ENCODE assay signal across 8 cellular contexts in genomic region chr2:156320491-156320896, GRCh38. TPM values are rescaled to one million over a fixed set of nuclear protein-coding genes. Genes with fewer than 3 reads are reported as not detected.
A peak's percentile ranks its signal among the peaks of the same experiment; 100 is the strongest.
DNase-seq lines count a peak whose midpoint lies in the region; ATAC-seq, FAIRE-seq and TF ChIP-seq lines count a peak whose summit lies in the region.

No MANE protein-coding gene starts in this region.

- ATAC-seq in HG03039 (IDR thresholded peaks at IDR 0.05; ENCODE audit: unreplicated experiment), result no peak
- no peak for ATAC-seq in HG03457 (IDR thresholded peaks at IDR 0.05; ENCODE audit: unreplicated experiment)

- H4K20me1 ChIP-seq in GM23248 (ENCODE audit: insufficient read depth) (no peaks in the 10 kb centered on the region), astrocyte (ENCODE audit: insufficient read depth, low read length) (no peaks in the 10 kb centered on the region)

- no peak for TF ChIP-seq CTCF in astrocyte (IDR thresholded peaks at IDR 0.05; ENCODE audit: insufficient read depth, low read depth, low read length)

- WGBS in GM23248 (ENCODE audit: low coverage in 1 of 2, low lambda C conversion rate in 2 of 2, missing lambda C conversion rate in 2 of 2), 2 experiments, result 6 to 9% methylated on average over 23 to 28 of the region's 28 CpGs
- whole genome bisulfite sequencing in small intestine, 3 donors, result 1 to 3% (median 3%) methylated on average over 28 of the region's 28 CpGs

- H3K27ac ChIP-seq in GM23248 (no peak overlapping the region), astrocyte (ENCODE audit: low read depth, low read length) (no peak overlapping the region), iPS-20b (ENCODE audit: low read length) (no peak overlapping the region), small intestine (ENCODE audit: low read depth in 1 of 2, low read length in 1 of 2) (peak overlapping the region; percentile 47 to 64)

- peak; percentile 53 for DNase-seq in GM23248
- peak; percentile 36 for DNase-seq in astrocyte (ENCODE audit: low read depth)
- DNase-seq in small intestine, result no peak
- DNase-seq in mesenteric fat pad (ENCODE audit: low spot score), result no peak
- no peak for DNase-seq in A172 (ENCODE audit: low spot score)

- H3K9me3 Mint-ChIP-seq in astrocyte (ENCODE audit: unreplicated experiment), result peaks cover 3% of the 10 kb centered on the region

- peak overlapping the region; percentile 72 for H3K4me2 ChIP-seq in GM23248 (ENCODE audit: unreplicated experiment)
- peak overlapping the region; percentile 82 for H3K4me2 ChIP-seq in astrocyte (ENCODE audit: low read length)

- H3K36me3 Mint-ChIP-seq in astrocyte (ENCODE audit: low read depth, unreplicated experiment), result no peaks in the 10 kb centered on the region

- H3K4me3 Mint-ChIP-seq in astrocyte (ENCODE audit: unreplicated experiment), result no peak overlapping the region

- peaks cover 3% of the 10 kb centered on the region for H3K27me3 Mint-ChIP-seq in astrocyte (ENCODE audit: low read depth, unreplicated experiment)

- in situ Hi-C loops in GM23248 (cut with MboI), result loop anchor here (10.0 kb wide), 1 partner anchor 254 kb away; no protein-coding TSS in a partner anchor

- H3K27ac Mint-ChIP-seq in astrocyte (ENCODE audit: unreplicated experiment), result no peak overlapping the region

- H3K4me1 Mint-ChIP-seq in astrocyte (ENCODE audit: low read depth, unreplicated experiment), result no peaks in the 10 kb centered on the region

- H3K9ac ChIP-seq in GM23248 (no peak overlapping the region), astrocyte (ENCODE audit: low read length) (no peak overlapping the region), iPS-20b (ENCODE audit: low read depth, low read length) (no peak overlapping the region)

- no peaks in the 10 kb centered on the region; the same call in 1 of the 2 replicates for H3K4me1 ChIP-seq in GM23248 (ENCODE audit: insufficient read depth)
- H3K4me1 ChIP-seq in astrocyte (ENCODE audit: insufficient read depth, low read length), result peaks cover 22% of the 10 kb centered on the region
- peaks cover 13% of the 10 kb centered on the region; the same call in 1 of the 2 replicates for H3K4me1 ChIP-seq in iPS-20b (ENCODE audit: insufficient read depth, low read length)
- H3K4me1 ChIP-seq in small intestine (ENCODE audit: control insufficient read depth in 2 of 2, insufficient read depth in 1 of 2, low read depth in 1 of 2, low read length in 1 of 2), result peaks cover 0 to 4% of the 10 kb centered on the region in 2 donors

- H3K9me2 ChIP-seq in GM23248 (ENCODE audit: insufficient read depth), result no peaks in the 10 kb centered on the region

- H2AFZ ChIP-seq in GM23248 (peak overlapping the region; percentile 60), astrocyte (ENCODE audit: low read depth, low read length) (peak overlapping the region; percentile 84)

- H3K27me3 ChIP-seq in GM23248 (replicated peaks; ENCODE audit: insufficient read depth) (peaks cover 27% of the 10 kb centered on the region; the same call in 1 of the 2 replicates), astrocyte (ENCODE audit: insufficient read depth, low read length) (peaks cover 57% of the 10 kb centered on the region), iPS-20b (ENCODE audit: insufficient read depth, low read length) (peaks cover 80% of the 10 kb centered on the region), small intestine (ENCODE audit: control insufficient read depth in 2 of 2, insufficient read depth in 2 of 2, low read length in 2 of 2) (peaks cover 0 to 3% of the 10 kb centered on the region in 2 donors)

- FAIRE-seq in astrocyte (lab: Jason Lieb, UNC), result no peak
- no peak for FAIRE-seq in small intestine (lab: Jason Lieb, UNC)

- H3K79me2 ChIP-seq in GM23248 (ENCODE audit: insufficient read depth), result no peaks in the 10 kb centered on the region
- no peaks in the 10 kb centered on the region for H3K79me2 ChIP-seq in astrocyte (ENCODE audit: insufficient read depth, low read length)

- H3K4me3 ChIP-seq in GM23248 (peak overlapping the region; percentile 68), astrocyte (ENCODE audit: insufficient read depth, low read depth, low read length) (peak overlapping the region; percentile 29), iPS-20b (ENCODE audit: low read length) (peak overlapping the region; percentile 50; the same call in 1 of the 2 replicates), small intestine (ENCODE audit: low read depth in 1 of 2, low read length in 2 of 2) (peak overlapping the region; percentile 28 to 47)

- H3K9me3 ChIP-seq in GM23248 (ENCODE audit: low read depth), result no peaks in the 10 kb centered on the region
- peaks cover 7% of the 10 kb centered on the region for H3K9me3 ChIP-seq in astrocyte (ENCODE audit: insufficient read depth, low read depth, low read length)
- no peaks in the 10 kb centered on the region; the same call in 1 of the 2 replicates for H3K9me3 ChIP-seq in iPS-20b (ENCODE audit: insufficient read depth, low read depth, low read length)
- no peaks in the 10 kb centered on the region for H3K9me3 ChIP-seq in small intestine (ENCODE audit: control insufficient read depth, low read depth)

- H3K36me3 ChIP-seq in GM23248 (ENCODE audit: low read depth) (0 out of 2 replicates have a peak, but pooled peaks cover 7% of the 10 kb centered on the region), astrocyte (ENCODE audit: insufficient read depth, low read length) (no peaks in the 10 kb centered on the region), iPS-20b (ENCODE audit: insufficient read depth, low read depth, low read length) (no peaks in the 10 kb centered on the region), small intestine (ENCODE audit: control insufficient read depth in 2 of 2, insufficient read depth in 2 of 2, low read length in 2 of 2) (no peaks in the 10 kb centered on the region)

- 0 out of 2 replicates have a peak, but pooled peaks cover 5% of the 10 kb centered on the region for H3F3A ChIP-seq in GM23248 (ENCODE audit: insufficient read depth)

RNA-seq across cellular contexts. Expression of gene NR4A2, which starts 12.0 kb away (rescaled TPM):
- total RNA-seq in GM23248 (2014; rRNA removed; shearing (Covaris generic)), result 0.86 and 1.1 TPM in 2 replicates
- polyA plus RNA-seq in GM23248 (2016; fragmentation: Nextera tagmentation; extraction: Ambion mirVana) (1.9 and 2.9 TPM in 2 replicates), small intestine (1 to 10 TPM; 1.3 to 5.7 (median 1.6) TPM)
- total RNA-seq in astrocyte (1.2 and 1.3 TPM in 2 replicates), mesenteric fat pad (67.7 TPM)
- 0.10 TPM in 2 replicates for total RNA-seq in A172 (2014; rRNA removed; shearing (Covaris generic))

Comparison
In these comparisons a context has a peak if more than half of its experiments do, and no peak if none do; other contexts are left out.
1. DNase-seq: peak in GM23248 (single experiment) and astrocyte (single experiment); none in small intestine (single experiment), mesenteric fat pad (single experiment) and A172 (single experiment).
2. H3K27ac ChIP-seq: peak in small intestine (2 of 2); none in GM23248 (single experiment), astrocyte (single experiment) and iPS-20b (single experiment).
3. RNA of gene NR4A2, which starts 12.0 kb away (total RNA-seq): 67.7 TPM in mesenteric fat pad (single experiment); 1.2 to 1.3 TPM in astrocyte, 0.86 to 1.1 TPM in GM23248 and 0.10 TPM in A172; every median in the first group is over 10 times any median in the second.
4. Peak in every context shown above with its lines, with median percentiles within 50 percentile points of each other: H3K4me3 ChIP-seq.